Comparison of ENCODE assay signal across 8 cellular contexts in the genomic region with DNA sequence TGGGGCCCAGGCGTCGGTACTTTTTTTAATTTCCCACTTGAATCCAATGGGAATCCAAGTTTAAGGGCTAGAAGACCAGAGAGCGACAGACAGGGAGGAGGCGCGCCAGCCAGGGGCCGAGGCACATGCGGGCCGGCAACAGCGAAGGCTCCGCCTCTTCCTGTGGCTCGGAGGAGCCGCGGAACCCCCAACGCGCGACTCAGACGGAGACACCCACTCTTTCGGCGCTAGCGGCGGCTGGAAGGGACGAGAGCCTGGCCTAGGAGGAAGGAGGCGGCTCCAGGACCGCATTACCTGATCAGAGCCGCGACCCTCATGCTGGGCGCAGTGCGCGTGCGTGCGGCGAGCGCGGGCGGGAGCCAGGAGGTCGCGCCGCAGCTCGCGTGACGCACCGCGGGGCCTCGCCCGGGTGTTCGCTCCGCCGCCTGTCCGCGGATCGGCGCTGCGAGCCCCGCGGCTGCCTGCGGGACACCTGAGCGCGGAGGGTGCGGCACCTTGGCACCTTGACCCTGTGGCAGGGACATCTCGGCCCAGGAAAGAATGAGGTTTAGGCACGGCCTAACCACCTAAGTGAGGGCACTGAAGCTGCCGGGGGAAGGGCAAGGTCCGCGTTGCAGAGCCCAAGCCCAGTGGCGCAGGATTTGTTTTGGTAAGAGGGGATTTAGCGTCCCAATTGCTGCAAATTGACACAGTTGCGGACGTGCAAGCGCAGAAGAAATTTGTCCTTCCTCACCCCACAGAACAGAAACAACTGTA. TPM values are rescaled to one million over a fixed set of nuclear protein-coding genes. Genes with fewer than 3 reads are reported as not detected.
DNase-seq lines count a peak whose midpoint lies in the region; ATAC-seq, FAIRE-seq and TF ChIP-seq lines count a peak whose summit lies in the region.

A gene with protein sequence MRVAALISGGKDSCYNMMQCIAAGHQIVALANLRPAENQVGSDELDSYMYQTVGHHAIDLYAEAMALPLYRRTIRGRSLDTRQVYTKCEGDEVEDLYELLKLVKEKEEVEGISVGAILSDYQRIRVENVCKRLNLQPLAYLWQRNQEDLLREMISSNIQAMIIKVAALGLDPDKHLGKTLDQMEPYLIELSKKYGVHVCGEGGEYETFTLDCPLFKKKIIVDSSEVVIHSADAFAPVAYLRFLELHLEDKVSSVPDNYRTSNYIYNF (minus strand): TSS at position 341 of the 756 bp plus-strand sequence. CDS start 24 bp downstream, at position 317.

- TF ChIP-seq CTCF in right atrium auricular region (IDR thresholded peaks at IDR 0.05) = peak in 1 of 2 donors; percentile 28

- ATAC-seq in HG02642 (IDR thresholded peaks at IDR 0.05; ENCODE audit: poor library complexity, unreplicated experiment) = peak; percentile 92

- peak; percentile 73 for TF ChIP-seq POLR2A in GM12891 (IDR thresholded peaks at IDR 0.05; ENCODE audit: low read depth, low read length)

- peaks cover 0 to 24% of the 10 kb centered on the region in 2 donors for H3K4me1 ChIP-seq in right atrium auricular region

- H3K27ac ChIP-seq in right atrium auricular region = peak within 1 kb of the TSS; percentile 99

- DNase-seq in GM12891 (ENCODE audit: insufficient read length, low spot score) (peak; percentile 50), NCI-H1105 (lab: John Stamatoyannopoulos, UW) (peak; percentile 69), T-helper 1 cell (peak; percentile 60 to 82 (median 69)), amniotic epithelial cell (ENCODE audit: low read depth) (peak; percentile 80), right atrium auricular region (ENCODE audit: low spot score) (peak; percentile 84), pulmonary artery endothelial cell (ENCODE audit: low read depth, low spot score) (peak; percentile 52), urothelium cell line (ENCODE audit: low spot score) (peak; percentile 81)

- peak within 1 kb of the TSS; percentile 75 to 79 for H3K4me3 ChIP-seq in right atrium auricular region

- no peaks in the 10 kb centered on the region for H3K36me3 ChIP-seq in right atrium auricular region

- no peaks in the 10 kb centered on the region for H3K9me3 ChIP-seq in right atrium auricular region

- peak; percentile 99 for FAIRE-seq in GM12891 (lab: Jason Lieb, UNC)
- no peak for FAIRE-seq in urothelium cell line (lab: Jason Lieb, UNC)

- H3K27me3 ChIP-seq in right atrium auricular region = no peaks in the 10 kb centered on the region

TF ChIP-seq in GM12891, 5 proteins besides CTCF, POLR2A, EP300 and RAD21:
- TF ChIP-seq TAF1 (IDR thresholded peaks at IDR 0.05; ENCODE audit: low read depth, low read length) (0 out of 2 replicates have a peak, but pooled peaks have one; percentile 51), POU2F2 (IDR thresholded peaks at IDR 0.05; ENCODE audit: low read depth, low read length) (no peak), PAX5 (IDR thresholded peaks at IDR 0.05; ENCODE audit: insufficient read depth, low read length, severe bottlenecking) (no peak), SPI1 (IDR thresholded peaks at IDR 0.05; ENCODE audit: low read depth, low read length) (peak; percentile 89), POLR2AphosphoS5 (IDR thresholded peaks at IDR 0.05; ENCODE audit: low read depth, low read length) (peak; percentile 81; the same call in 1 of the 2 replicates)

RNA-seq across cellular contexts. Expression of the gene that starts here (rescaled TPM):
- 11.5 TPM for polyA plus RNA-seq in GM12891 (2012; ENCODE audit: low read depth, missing spikeins)
- 10 to 100 TPM in 1 of 2 donors, 1 to 10 TPM in 1; 9.2 to 10.7 TPM for total RNA-seq in right atrium auricular region
- total RNA-seq in pulmonary artery endothelial cell = 10.0 and 15.4 TPM in 2 replicates

Comparison
In these comparisons a context has a peak if more than half of its experiments do, and no peak if none do; other contexts are left out.
1. Peak in every context shown above with its lines: DNase-seq, ATAC-seq, H3K4me3 ChIP-seq and H3K27ac ChIP-seq.